Comparison of ENCODE assay signal across 17 cellular contexts in genomic region chr6:24378473-24379097, GRCh38. TPM values are rescaled to one million over a fixed set of nuclear protein-coding genes. Genes with fewer than 3 reads are reported as not detected.
DNase-seq lines count a peak whose midpoint lies in the region; ATAC-seq and TF ChIP-seq lines count a peak whose summit lies in the region.
"Had no signal": no experiment of that assay in that cellular context is flagged by ENCODE, and none has a peak within 500 bp of the region (broad histone marks: within the 10 kb centered on the region; RNA-seq: fewer than 3 reads in every experiment).

No MANE protein-coding gene starts in this region.

- no peak overlapping the region for H3K4me3 ChIP-seq in GM12865 (ENCODE audit: low read depth, low read length)
- H3K4me3 ChIP-seq in aorta (ENCODE audit: low read length in 2 of 2): no peak overlapping the region
- no peak overlapping the region for H3K4me3 ChIP-seq in CD4-positive, alpha-beta memory T cell (ENCODE audit: low read length in 2 of 2)

- H3K27me3 ChIP-seq in aorta (ENCODE audit: control insufficient read depth in 1 of 2, insufficient read depth in 2 of 2, low read length in 1 of 2): no peaks in the 10 kb centered on the region
- H3K27me3 ChIP-seq in CD4-positive, alpha-beta memory T cell (ENCODE audit: insufficient read depth, low read length): no peaks in the 10 kb centered on the region

- no peak overlapping the region for H3K27ac Mint-ChIP-seq in CD4-positive, alpha-beta memory T cell
- H3K27ac Mint-ChIP-seq: T-helper 1 cell treated with Interleukin-12 subunit alpha and Interleukin-12 subunit beta and Interleukin-4 antibody, amounts not matched to agents 30 μg/mL and 1 μg/mL, for 36 hours had no signal

- no peak overlapping the region for H3K4me3 Mint-ChIP-seq in CD4-positive, alpha-beta memory T cell
- H3K4me3 Mint-ChIP-seq: T-helper 1 cell treated with Interleukin-12 subunit alpha and Interleukin-12 subunit beta and Interleukin-4 antibody, amounts not matched to agents 30 μg/mL and 1 μg/mL, for 36 hours had no signal

- no peaks in the 10 kb centered on the region for H3K4me1 ChIP-seq in aorta (ENCODE audit: control insufficient read depth in 1 of 2, insufficient read depth in 2 of 2, low read length in 2 of 2)
- H3K4me1 ChIP-seq in CD4-positive, alpha-beta memory T cell (ENCODE audit: insufficient read depth, low read length): no peaks in the 10 kb centered on the region

- no peak for TF ChIP-seq CTCF in GM12865 (IDR thresholded peaks at IDR 0.05; ENCODE audit: insufficient read depth, low read depth, low read length, missing control alignments)

- intact Hi-C loops in aorta (cut with DNase I): no loop called here
- intact Hi-C loops in CD4-positive, alpha-beta memory T cell (cut with micrococcal nuclease): no loop called here

- peaks cover 11 to 12% of the 10 kb centered on the region in 2 donors for H3K27me3 Mint-ChIP-seq in CD4-positive, alpha-beta memory T cell

- peaks cover 0 to 4% (median 0%) of the 10 kb centered on the region in 8 donors for H3K9me3 Mint-ChIP-seq in CD4-positive, alpha-beta memory T cell

- no peaks in the 10 kb centered on the region for H3K36me3 ChIP-seq in aorta (ENCODE audit: control insufficient read depth in 1 of 2, insufficient read depth in 2 of 2, low read length in 1 of 2)
- H3K36me3 ChIP-seq in CD4-positive, alpha-beta memory T cell (ENCODE audit: insufficient read depth, low read length): no peaks in the 10 kb centered on the region

- CTCF ChIA-PET in CD4-positive, alpha-beta memory T cell (lab: Charles Lee; ENCODE audit: partially characterized antibody): no interaction called here

- WGBS in aorta, 2 donors: 58 to 72% methylated on average over 1 of the region's 1 CpG

- no peak overlapping the region for H3K27ac ChIP-seq in aorta (ENCODE audit: low read depth in 1 of 2, low read length in 2 of 2)
- H3K27ac ChIP-seq in CD4-positive, alpha-beta memory T cell (ENCODE audit: low read depth, low read length): no peak overlapping the region
- H3K27ac ChIP-seq: C4-2B had no signal

- POLR2A ChIA-PET in CD4-positive, alpha-beta memory T cell (lab: Charles Lee; ENCODE audit: partially characterized antibody): no interaction called here

- H3K4me1 Mint-ChIP-seq in CD4-positive, alpha-beta memory T cell: no peaks in the 10 kb centered on the region

- H3K9me3 ChIP-seq in aorta (ENCODE audit: control insufficient read depth, low read length): no peaks in the 10 kb centered on the region
- H3K9me3 ChIP-seq in CD4-positive, alpha-beta memory T cell (ENCODE audit: control insufficient read depth in 1 of 2, low read length in 2 of 2): no peaks in the 10 kb centered on the region
- H3K9me3 ChIP-seq: Caco-2 had no signal

- DNase-seq in GM12865 (ENCODE audit: low read depth): peak; percentile 18
- DNase-seq in NCI-H1092 treated with DMSO at 0.1 percent for 48 hours (lab: John Stamatoyannopoulos, UW): no peak
- DNase-seq in aorta: no peak
- no peak for DNase-seq in CD4-positive, alpha-beta memory T cell
- DNase-seq: Caco-2, IMR-90, Kasumi-1, NCI-H187 treated with DMSO at 0.1 percent for 48 hours, NCI-H446 treated with DMSO at 0.1 percent for 48 hours, NCI-H774, SHP77 had no signal

- ATAC-seq in GM18907 (IDR thresholded peaks at IDR 0.05; ENCODE audit: unreplicated experiment) (peak; percentile 72), HG02678 (IDR thresholded peaks at IDR 0.05; ENCODE audit: unreplicated experiment) (peak; percentile 62), HG03432 (IDR thresholded peaks at IDR 0.05; ENCODE audit: unreplicated experiment) (peak; percentile 51), HG02973 (IDR thresholded peaks at IDR 0.05; ENCODE audit: unreplicated experiment) (no peak), aorta (ENCODE audit: low FRiP score) (no peak)

- H3K36me3 Mint-ChIP-seq in CD4-positive, alpha-beta memory T cell: no peaks in the 10 kb centered on the region

RNA-seq across cellular contexts. Expression of gene DCDC2, which starts 20.7 kb away (rescaled TPM):
- not detected for total RNA-seq in aorta
- polyA plus RNA-seq in aorta: under 1 TPM in 1 of 2 donors, not detected in 1; 0.13 TPM
- under 1 TPM; 0.44 to 0.47 TPM for total RNA-seq in CD4-positive, alpha-beta memory T cell
- polyA plus RNA-seq in CD4-positive, alpha-beta memory T cell: not detected
- total RNA-seq: IMR-90 had no signal
- polyA plus RNA-seq: IMR-90 had no signal

RNA-seq across cellular contexts. Expression of gene MRS2, which starts 24.2 kb away (rescaled TPM):
- total RNA-seq in aorta: 10 to 100 TPM; 12.1 to 19.8 TPM
- polyA plus RNA-seq in aorta: 10 to 100 TPM in 1 of 2 donors, 1 to 10 TPM in 1; 9.8 to 12.4 TPM
- total RNA-seq in CD4-positive, alpha-beta memory T cell: 10 to 100 TPM; 22.6 to 24.3 TPM
- 10 to 100 TPM; 19.0 to 27.1 TPM for polyA plus RNA-seq in CD4-positive, alpha-beta memory T cell

Comparison
In these comparisons a context has a peak if more than half of its experiments do, and no peak if none do; other contexts are left out.
1. ATAC-seq: peak in GM18907 (single experiment), HG02678 (single experiment) and HG03432 (single experiment); none in HG02973 (single experiment) and aorta (single experiment).